ENCODE assay signal across 23 cellular contexts in the genomic region with DNA sequence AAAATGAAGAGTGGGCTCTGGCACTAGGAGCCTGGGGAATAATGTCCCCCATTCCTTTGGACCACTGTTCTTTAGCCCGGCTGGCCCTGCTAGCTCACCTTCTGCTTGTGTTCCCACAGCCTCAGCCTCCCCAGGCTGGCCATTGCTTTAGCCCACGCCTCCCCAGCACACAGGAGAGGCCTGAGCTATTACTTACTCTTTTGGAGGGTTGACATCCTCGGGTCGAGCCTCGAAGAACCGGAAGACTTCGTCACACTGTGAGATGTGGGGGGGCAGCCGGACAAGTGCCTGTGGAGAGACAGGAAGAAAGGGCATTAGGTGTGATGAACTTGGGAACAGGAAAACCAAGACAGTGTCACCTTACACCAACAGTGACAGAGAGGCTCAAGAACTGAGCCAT.
"Had no signal": no experiment of that assay in that cellular context is flagged by ENCODE, and none has a peak within 500 bp of the region (broad histone marks: within the 10 kb centered on the region; RNA-seq: fewer than 3 reads in every experiment).

No MANE protein-coding gene starts in this region.

- H3K9me3 Mint-ChIP-seq: IgD-negative memory B cell had no signal

- H3K36me3 Mint-ChIP-seq: IgD-negative memory B cell had no signal

- H3K4me2 ChIP-seq: KMS-11 had no signal

- H3K4me3 ChIP-seq: K562, SJCRH30 had no signal

- H3K4me1 ChIP-seq: SJCRH30 had no signal

- H3K9me3 ChIP-seq: SJCRH30 had no signal

- H3K36me3 ChIP-seq: SJCRH30 had no signal

- ATAC-seq: HepG2, K562, SK-N-SH treated with all-trans-retinoic acid at 6 μM for 48 hours had no signal

- H3K27ac Mint-ChIP-seq: IgD-negative memory B cell had no signal

- H3K27ac ChIP-seq: KMS-11, SJCRH30 had no signal

- H3K27me3 ChIP-seq: SJCRH30 had no signal

- H3K9ac ChIP-seq: KMS-11 had no signal

- DNase-seq: Kasumi-1, MM.1S, NCI-H1092 treated with DMSO at 0.1 percent for 48 hours, NCI-H1436, NCI-H187, NCI-H2029, NCI-H2081 treated with DMSO at 0.1 percent for 48 hours, NCI-H2171, NCI-H226, NCI-H446, NCI-H510A, NCI-H524 treated with DMSO at 0.1 percent for 48 hours, NCI-H69, NCI-H774, RPMI8226, SHP77 treated with DMSO at 0.1 percent for 48 hours, SJCRH30 had no signal

- H3K4me3 Mint-ChIP-seq: IgD-negative memory B cell had no signal

- FAIRE-seq: HepG2, K562, RCC 7860 had no signal
